ENCODE assay signal across 9 cellular contexts in the genomic region with DNA sequence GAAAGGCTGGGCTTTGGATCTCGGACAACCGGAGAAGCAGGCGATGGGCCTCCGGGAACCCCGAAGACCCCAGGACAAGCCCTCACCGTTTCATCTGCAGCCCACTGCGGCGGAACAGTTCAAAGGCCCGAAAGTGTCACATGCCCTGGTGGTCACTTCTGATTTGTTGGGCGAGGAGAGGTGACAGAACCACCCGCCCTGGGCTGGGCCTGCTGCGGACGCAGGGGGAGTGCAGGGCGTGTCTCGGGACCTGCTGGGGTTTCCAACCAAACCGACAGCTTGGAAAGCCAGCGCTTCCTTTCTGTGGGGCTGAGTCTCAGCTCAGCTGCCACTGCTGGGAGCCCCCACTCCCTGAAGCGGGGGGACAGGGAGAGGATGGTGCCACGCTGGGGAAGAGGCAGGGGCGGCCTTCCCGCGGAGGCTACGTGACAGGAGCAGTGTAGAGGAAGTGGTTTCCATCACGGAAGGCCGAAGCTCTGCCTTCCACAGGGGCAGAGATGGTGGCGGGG. TPM values are rescaled to one million over a fixed set of nuclear protein-coding genes. Genes with fewer than 3 reads are reported as not detected.
A peak's percentile ranks its signal among the peaks of the same experiment; 100 is the strongest.
DNase-seq lines count a peak whose midpoint lies in the region; ATAC-seq, FAIRE-seq and TF ChIP-seq lines count a peak whose summit lies in the region.
"Had no signal": no experiment of that assay in that cellular context is flagged by ENCODE, and none has a peak within 500 bp of the region (broad histone marks: within the 10 kb centered on the region; RNA-seq: fewer than 3 reads in every experiment).

No MANE protein-coding gene starts in this region.

- H3K36me3 Mint-ChIP-seq in HFFc6 (ENCODE audit: low read depth) = no peaks in the 10 kb centered on the region

- H3K4me3 ChIP-seq in WERI-Rb-1 (ENCODE audit: low read depth, low read length) = no peak overlapping the region

- ATAC-seq in GM18517 (IDR thresholded peaks at IDR 0.05; ENCODE audit: unreplicated experiment) = no peak

- TF ChIP-seq CTCF in HFFc6 (IDR thresholded peaks at IDR 0.05) (no peak), WERI-Rb-1 (IDR thresholded peaks at IDR 0.05; ENCODE audit: low read depth, low read length) (no peak)

- peak; percentile 80 for FAIRE-seq in GM19239 (lab: Jason Lieb, UNC)

- no peaks in the 10 kb centered on the region for H3K9me3 ChIP-seq in WERI-Rb-1 (ENCODE audit: severe bottlenecking)

- no peaks in the 10 kb centered on the region for H3K4me1 Mint-ChIP-seq in HFFc6 (ENCODE audit: low read depth)

- peak; percentile 73 for DNase-seq in GM19239 (ENCODE audit: insufficient read length, low spot score)
- peak in 3 of 5 donors; percentile 32 to 64 (median 33) for DNase-seq in T-helper 1 cell
- DNase-seq in effector CD4-positive, alpha-beta T cell = peak; percentile 24
- DNase-seq in stimulated activated CD8-positive, alpha-beta memory T cell treated with anti-CD3 and anti-CD28 coated beads, Interleukin-12 subunit alpha, Interleukin-12 subunit beta, amount 100 ng/mL, for 4 hours (ENCODE audit: low read depth) = peak; percentile 35
- no peak for DNase-seq in DMS 273 (lab: John Stamatoyannopoulos, UW; ENCODE audit: unreplicated experiment)
- DNase-seq in HFFc6 = no peak
- no peak for DNase-seq in WERI-Rb-1

- no peaks in the 10 kb centered on the region; the same call in none of the 2 replicates for H3K27me3 Mint-ChIP-seq in HFFc6 (ENCODE audit: insufficient read depth)

- peaks cover 34% of the 10 kb centered on the region for H3K36me3 ChIP-seq in WERI-Rb-1

- no peaks in the 10 kb centered on the region for H3K27me3 ChIP-seq in WERI-Rb-1 (ENCODE audit: insufficient read depth, low read depth, severe bottlenecking)

- H3K27ac ChIP-seq in WERI-Rb-1 = no peak overlapping the region
- H3K27ac ChIP-seq: epithelial cell of prostate had no signal

- no peak overlapping the region for H3K4me3 Mint-ChIP-seq in HFFc6

- no peaks in the 10 kb centered on the region for H3K9me3 Mint-ChIP-seq in HFFc6

- no peak overlapping the region for H3K27ac Mint-ChIP-seq in HFFc6

RNA-seq across cellular contexts. Expression of gene ZBTB7A, which starts 22.8 kb away (rescaled TPM):
- 10 to 100 TPM; 40.8 to 47.6 (median 43.6) TPM for total RNA-seq in HFFc6 (2021; fragmentation: NEBNext Ultra II Directional; extraction: Animal tissue kit (Norgen Biotek cat#: 25700))

RNA-seq across cellular contexts. Expression of gene MAP2K2, which starts 34.5 kb away (rescaled TPM):
- 100 to 1,000 TPM; 175 to 209 (median 187) TPM for total RNA-seq in HFFc6 (2021; fragmentation: NEBNext Ultra II Directional; extraction: Animal tissue kit (Norgen Biotek cat#: 25700))

Comparison
In these comparisons a context has a peak if more than half of its experiments do, and no peak if none do; other contexts are left out.
1. DNase-seq: peak in GM19239 (single experiment), T-helper 1 cell (3 of 5), effector CD4-positive, alpha-beta T cell (single experiment) and stimulated activated CD8-positive, alpha-beta memory T cell treated with anti-CD3 and anti-CD28 coated beads, Interleukin-12 subunit alpha, Interleukin-12 subunit beta, amount 100 ng/mL, for 4 hours (single experiment); none in DMS 273 (single experiment), HFFc6 (single experiment) and WERI-Rb-1 (single experiment).